Comparison of ENCODE assay signal across 9 cellular contexts in the genomic region with DNA sequence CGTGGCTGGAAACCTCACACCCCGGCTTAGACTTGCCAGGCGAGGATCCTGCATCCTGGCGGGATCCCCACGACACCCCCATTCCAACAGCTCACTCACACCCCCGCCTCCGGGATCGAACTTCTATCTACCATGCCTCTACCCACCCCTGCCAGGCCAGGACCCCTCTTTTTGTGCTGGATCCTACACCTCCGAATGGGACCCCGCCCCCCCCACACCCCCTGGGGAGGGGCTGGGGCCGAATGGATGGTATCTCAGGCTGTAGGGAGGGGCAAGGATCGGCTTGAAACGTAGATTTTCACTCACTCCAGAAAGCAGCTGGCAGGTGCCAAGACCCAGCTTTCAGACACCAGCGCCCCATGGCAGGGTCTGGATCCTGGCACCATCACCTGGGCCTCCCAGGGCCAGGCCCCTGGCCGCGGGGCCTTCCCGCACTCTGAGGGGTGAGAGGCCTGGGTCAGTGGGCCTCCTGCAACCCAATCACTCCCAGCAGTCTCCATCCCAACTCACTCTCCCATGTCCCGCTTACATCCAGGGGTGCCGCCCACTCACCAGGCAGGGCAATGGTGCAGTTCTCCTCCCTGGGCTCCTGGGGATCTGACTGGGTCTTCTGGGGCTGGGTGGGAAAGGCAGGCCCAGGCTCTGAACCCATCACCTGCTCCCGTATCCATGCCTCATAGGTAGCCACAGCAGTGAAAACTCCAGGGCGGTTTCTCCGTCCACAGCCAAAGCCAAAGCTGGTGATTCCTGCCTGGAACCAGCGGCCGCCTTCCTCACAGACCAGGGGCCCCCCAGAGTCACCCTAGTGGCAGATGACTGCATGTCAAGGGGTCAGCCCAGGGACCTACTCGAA. TPM values are rescaled to one million over a fixed set of nuclear protein-coding genes. Genes with fewer than 3 reads are reported as not detected.
A peak's percentile ranks its signal among the peaks of the same experiment; 100 is the strongest.
DNase-seq lines count a peak whose midpoint lies in the region; ATAC-seq and TF ChIP-seq lines count a peak whose summit lies in the region.
"Had no signal": no experiment of that assay in that cellular context is flagged by ENCODE, and none has a peak within 500 bp of the region (broad histone marks: within the 10 kb centered on the region; RNA-seq: fewer than 3 reads in every experiment).

No MANE protein-coding gene starts in this region.

- no peaks in the 10 kb centered on the region for H3K27me3 Mint-ChIP-seq in stimulated activated naive CD8-positive, alpha-beta T cell treated with anti-CD3 and anti-CD28 coated beads, Interleukin-15, Interleukin-2, amounts not matched to agents 100 ng/mL and 50 ng/mL, for 24 hours
- peaks cover 0 to 8% (median 0%) of the 10 kb centered on the region in 5 donors for H3K27me3 Mint-ChIP-seq in naive thymus-derived CD4-positive, alpha-beta T cell

- no peaks in the 10 kb centered on the region for H3K36me3 ChIP-seq in mammary epithelial cell (ENCODE audit: insufficient read depth, low read length)
- no peaks in the 10 kb centered on the region for H3K36me3 ChIP-seq in naive thymus-derived CD4-positive, alpha-beta T cell (ENCODE audit: control insufficient read depth in 2 of 3, insufficient read depth in 3 of 3, low read length in 3 of 3)

- intact Hi-C loops in mammary epithelial cell (cut with micrococcal nuclease), result loop anchor here (2.0 to 5.0 kb wide), 6 partner anchors 34 to 299 kb away; a partner anchor contains a TSS
- intact Hi-C loops in naive thymus-derived CD4-positive, alpha-beta T cell (cut with micrococcal nuclease), result loop anchor here (2.0 kb wide), 2 partner anchors 34 to 38 kb away; a partner anchor contains a TSS

- 84% methylated on average over 13 of the region's 25 CpGs for WGBS in mammary epithelial cell (ENCODE audit: low coverage, missing lambda C conversion rate)

- no peak for DNase-seq in stimulated activated naive CD8-positive, alpha-beta T cell treated with anti-CD3 and anti-CD28 coated beads, Interleukin-15, Interleukin-2, amounts not matched to agents 100 U/mL and 50 U/mL, for 24 hours
- DNase-seq in mammary epithelial cell (no peak), NCI-H2171 (lab: John Stamatoyannopoulos, UW) (no peak)
- peak in 2 of 9 donors; percentile 10 to 16 for DNase-seq in naive thymus-derived CD4-positive, alpha-beta T cell

- H3K4me2 ChIP-seq in mammary epithelial cell (ENCODE audit: insufficient read depth, low read depth, low read length), result peak overlapping the region; percentile 86

- no peak overlapping the region for H3K27ac ChIP-seq in mammary epithelial cell (ENCODE audit: insufficient read depth, low read depth, low read length)
- H3K27ac ChIP-seq in naive thymus-derived CD4-positive, alpha-beta T cell (ENCODE audit: low read depth, low read length), result peak overlapping the region; percentile 74

- TF ChIP-seq CTCF in mammary epithelial cell (conservative IDR thresholded peaks at IDR 0.05 in 1 of 2, IDR thresholded peaks at IDR 0.05 in 1 of 2; ENCODE audit: extremely low read depth in 1 of 2, insufficient read depth in 1 of 2, low read depth in 1 of 2, low read length in 2 of 2), result no peak

- in situ Hi-C loops in mammary epithelial cell (cut with MboI; ENCODE audit: low sequenced_read_pairs in 2 of 2), result loop anchor here in 1 of 2 donors (25.0 kb wide), 1 partner anchor 156 kb away; a partner anchor contains a TSS

- H3K4me3 Mint-ChIP-seq in stimulated activated naive CD8-positive, alpha-beta T cell treated with anti-CD3 and anti-CD28 coated beads, Interleukin-15, Interleukin-2, amounts not matched to agents 100 ng/mL and 50 ng/mL, for 24 hours, result peak overlapping the region; percentile 45
- H3K4me3 Mint-ChIP-seq in naive thymus-derived CD4-positive, alpha-beta T cell, result peak overlapping the region; percentile 48 to 79 (median 66)

- ATAC-seq in stimulated activated naive CD8-positive, alpha-beta T cell treated with anti-CD3 and anti-CD28 coated beads, Interleukin-15, Interleukin-2, amounts not matched to agents 100 U/mL and 50 U/mL, for 24 hours, result no peak
- ATAC-seq in naive thymus-derived CD4-positive, alpha-beta T cell, result no peak
- no peak for ATAC-seq in GM21619 (IDR thresholded peaks at IDR 0.05; ENCODE audit: unreplicated experiment)
- no peak for ATAC-seq in GM18505 (IDR thresholded peaks at IDR 0.05; ENCODE audit: unreplicated experiment)
- no peak for ATAC-seq in GM21390 (IDR thresholded peaks at IDR 0.05; ENCODE audit: unreplicated experiment)

- POLR2A ChIA-PET in naive thymus-derived CD4-positive, alpha-beta T cell (lab: Charles Lee), result interaction anchor here (0.6 to 6.3 kb wide), 16 partner anchors 9 to 726 kb away, joined by 3 to 183 read pairs (median 8); a partner anchor contains a TSS

- TF ChIP-seq POLR2A in GM18505 (IDR thresholded peaks at IDR 0.05; ENCODE audit: borderline replicate concordance, extremely low read depth, insufficient read depth, insufficient read length), result no peak

- dilution Hi-C loops in mammary epithelial cell (cut with HindIII; ENCODE audit: low sequenced_read_pairs), result loop anchor here (10.0 kb wide), 1 partner anchor 108 kb away; a partner anchor contains a TSS

- CTCF ChIA-PET in mammary epithelial cell (lab: Charles Lee; ENCODE audit: low non-redundant PET), result interaction anchor here (0.5 to 1.4 kb wide), 4 partner anchors 25 to 190 kb away, joined by 3 to 5 read pairs (median 4); a partner anchor contains a TSS
- CTCF ChIA-PET in naive thymus-derived CD4-positive, alpha-beta T cell (lab: Charles Lee), result interaction anchor here (0.6 to 3.0 kb wide), 16 partner anchors 9 to 726 kb away, joined by 3 to 27 read pairs (median 4); a partner anchor contains a TSS

- peak overlapping the region; percentile 88 for H2AFZ ChIP-seq in mammary epithelial cell (ENCODE audit: low read depth, low read length)

- no peaks in the 10 kb centered on the region for H3K79me2 ChIP-seq in mammary epithelial cell (ENCODE audit: insufficient read depth, low read length)

- no peaks in the 10 kb centered on the region for H3K9me3 ChIP-seq in mammary epithelial cell (replicated peaks; ENCODE audit: insufficient read depth, low read length)
- no peaks in the 10 kb centered on the region for H3K9me3 ChIP-seq in naive thymus-derived CD4-positive, alpha-beta T cell (ENCODE audit: control insufficient read depth in 2 of 3, low read length in 3 of 3)

- H4K20me1 ChIP-seq in mammary epithelial cell (ENCODE audit: insufficient read depth, low read length), result no peaks in the 10 kb centered on the region

- H3K9me3 Mint-ChIP-seq in stimulated activated naive CD8-positive, alpha-beta T cell treated with anti-CD3 and anti-CD28 coated beads, Interleukin-15, Interleukin-2, amounts not matched to agents 100 ng/mL and 50 ng/mL, for 24 hours, result no peaks in the 10 kb centered on the region
- peaks cover 0 to 3% (median 0%) of the 10 kb centered on the region in 11 donors for H3K9me3 Mint-ChIP-seq in naive thymus-derived CD4-positive, alpha-beta T cell

- peak overlapping the region; percentile 68 for H3K27ac Mint-ChIP-seq in stimulated activated naive CD8-positive, alpha-beta T cell treated with anti-CD3 and anti-CD28 coated beads, Interleukin-15, Interleukin-2, amounts not matched to agents 100 ng/mL and 50 ng/mL, for 24 hours
- peak overlapping the region in 8 of 9 donors; percentile 42 to 89 (median 79) for H3K27ac Mint-ChIP-seq in naive thymus-derived CD4-positive, alpha-beta T cell

- no TSS peak for BruUV-seq in mammary epithelial cell (replicated peaks; lab: Mats Ljungman, UMichigan)

- peaks cover 36% of the 10 kb centered on the region for H3K4me1 ChIP-seq in mammary epithelial cell (ENCODE audit: insufficient read depth, low read length)
- H3K4me1 ChIP-seq in naive thymus-derived CD4-positive, alpha-beta T cell (ENCODE audit: control insufficient read depth in 2 of 2, insufficient read depth in 2 of 2, low read length in 2 of 2), result peaks cover 6 to 14% of the 10 kb centered on the region in 2 donors

- no peaks in the 10 kb centered on the region for H3K36me3 Mint-ChIP-seq in stimulated activated naive CD8-positive, alpha-beta T cell treated with anti-CD3 and anti-CD28 coated beads, Interleukin-15, Interleukin-2, amounts not matched to agents 100 ng/mL and 50 ng/mL, for 24 hours (ENCODE audit: low read depth)
- no peaks in the 10 kb centered on the region for H3K36me3 Mint-ChIP-seq in naive thymus-derived CD4-positive, alpha-beta T cell

- no peak overlapping the region for H3K9ac ChIP-seq in mammary epithelial cell (ENCODE audit: insufficient read depth, low read length)

- peak overlapping the region in 2 of 3 experiments; percentile 37 to 40 for H3K4me3 ChIP-seq in mammary epithelial cell (replicated peaks in 1 of 3; ENCODE audit: insufficient read depth in 1 of 3, low read depth in 2 of 3, low read length in 3 of 3)
- peak overlapping the region; percentile 68 for H3K4me3 ChIP-seq in naive thymus-derived CD4-positive, alpha-beta T cell (ENCODE audit: low read length)

- H3K27me3 ChIP-seq in mammary epithelial cell (ENCODE audit: insufficient read depth, low read length), result no peaks in the 10 kb centered on the region
- no peaks in the 10 kb centered on the region for H3K27me3 ChIP-seq in naive thymus-derived CD4-positive, alpha-beta T cell (ENCODE audit: control insufficient read depth in 2 of 2, insufficient read depth in 2 of 2, low read length in 2 of 2)

- peaks cover 15% of the 10 kb centered on the region for H3K4me1 Mint-ChIP-seq in stimulated activated naive CD8-positive, alpha-beta T cell treated with anti-CD3 and anti-CD28 coated beads, Interleukin-15, Interleukin-2, amounts not matched to agents 100 ng/mL and 50 ng/mL, for 24 hours (ENCODE audit: low read depth)
- peaks cover 0 to 21% (median 14%) of the 10 kb centered on the region in 7 donors for H3K4me1 Mint-ChIP-seq in naive thymus-derived CD4-positive, alpha-beta T cell

RNA-seq across cellular contexts. Expression of a gene that starts 6.6 kb away (rescaled TPM):
- total RNA-seq in mammary epithelial cell, result under 1 TPM; under 0.01 to 0.35 TPM
- polyA plus RNA-seq in mammary epithelial cell, result 0.54 TPM
- not detected for polyA minus RNA-seq in mammary epithelial cell
- total RNA-seq in naive thymus-derived CD4-positive, alpha-beta T cell, result 1 to 10 TPM in 2 of 5 experiments, under 1 TPM in 3; 0.13 to 2.9 (median 0.69) TPM
- polyA plus RNA-seq in naive thymus-derived CD4-positive, alpha-beta T cell, result 1 to 10 TPM; 1.2 to 1.3 TPM

RNA-seq across cellular contexts. Expression of a gene that starts 7.7 kb away (rescaled TPM):
- 10 to 100 TPM; 43.7 to 69.4 TPM for total RNA-seq in mammary epithelial cell
- 66.3 TPM for polyA plus RNA-seq in mammary epithelial cell
- polyA minus RNA-seq in mammary epithelial cell, result 52.7 TPM
- not detected for total RNA-seq in naive thymus-derived CD4-positive, alpha-beta T cell
- polyA plus RNA-seq in naive thymus-derived CD4-positive, alpha-beta T cell, result not detected
- total RNA-seq: RPMI7951 had no signal

RNA-seq across cellular contexts. Expression of a gene that starts 25.8 kb away (rescaled TPM):
- 10 to 100 TPM; 22.7 to 34.0 TPM for total RNA-seq in mammary epithelial cell
- polyA plus RNA-seq in mammary epithelial cell, result 23.1 TPM
- 17.5 TPM for polyA minus RNA-seq in mammary epithelial cell
- total RNA-seq in naive thymus-derived CD4-positive, alpha-beta T cell, result 100 to 1,000 TPM in 4 of 5 experiments, 10 to 100 TPM in 1; 63.0 to 134 (median 112) TPM
- polyA plus RNA-seq in naive thymus-derived CD4-positive, alpha-beta T cell, result 100 to 1,000 TPM in 1 of 2 donors, 10 to 100 TPM in 1; 76.3 to 106 TPM

RNA-seq across cellular contexts. Expression of a gene that starts 35.1 kb away (rescaled TPM):
- 10 to 100 TPM; 26.3 to 47.8 TPM for total RNA-seq in mammary epithelial cell
- 52.1 TPM for polyA plus RNA-seq in mammary epithelial cell
- 48.5 TPM for polyA minus RNA-seq in mammary epithelial cell
- 10 to 100 TPM; 10.3 to 30.8 (median 20.8) TPM for total RNA-seq in naive thymus-derived CD4-positive, alpha-beta T cell
- polyA plus RNA-seq in naive thymus-derived CD4-positive, alpha-beta T cell, result 10 to 100 TPM; 21.0 to 36.0 TPM

RNA-seq across cellular contexts. Expression of a gene that starts 36.7 kb away (rescaled TPM):
- 100 to 1,000 TPM in 1 of 2 donors, 10 to 100 TPM in 1; 19.5 to 404 TPM for total RNA-seq in mammary epithelial cell
- polyA plus RNA-seq in mammary epithelial cell, result 220 TPM
- polyA minus RNA-seq in mammary epithelial cell, result 162 TPM
- 100 to 1,000 TPM; 597 to 956 (median 714) TPM for total RNA-seq in naive thymus-derived CD4-positive, alpha-beta T cell
- polyA plus RNA-seq in naive thymus-derived CD4-positive, alpha-beta T cell, result 100 to 1,000 TPM; 177 to 194 TPM

Comparison
In these comparisons a context has a peak if more than half of its experiments do, and no peak if none do; other contexts are left out.
1. RNA of a gene that starts 7.7 kb away (total RNA-seq): 43.7 to 69.4 TPM in mammary epithelial cell; not detected in naive thymus-derived CD4-positive, alpha-beta T cell; every median in the first group is over 10 times any median in the second.